In the genomic region with DNA sequence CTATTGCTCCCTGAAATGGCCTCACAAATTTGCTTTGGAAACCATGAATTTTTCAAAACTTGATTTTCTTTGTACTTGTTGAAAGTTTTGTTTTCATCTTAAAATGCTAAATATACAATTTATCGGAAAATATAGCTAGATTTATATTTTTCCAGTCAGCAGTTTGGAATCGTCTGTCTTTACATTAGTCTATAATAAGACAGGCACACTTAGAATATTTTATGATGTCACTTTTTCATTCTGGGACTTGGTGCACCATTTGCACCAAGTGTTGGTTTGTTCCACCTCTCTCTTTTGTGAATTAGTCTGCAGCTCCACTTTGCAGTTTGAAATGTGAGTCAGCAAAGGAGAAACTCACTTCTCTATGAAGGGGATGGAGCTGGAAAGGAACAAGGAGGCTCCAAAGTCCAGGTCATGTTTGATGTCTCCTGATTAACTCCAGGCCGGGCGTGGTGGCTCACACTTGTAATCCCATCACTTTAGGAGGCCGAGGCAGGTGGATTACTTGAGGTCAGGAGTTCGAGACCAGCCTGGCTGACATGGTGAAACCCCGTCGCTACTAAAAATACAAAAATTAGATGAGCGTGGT, we compare ENCODE assay signal across 23 cellular contexts.
DNase-seq lines count a peak whose midpoint lies in the region; ATAC-seq and TF ChIP-seq lines count a peak whose summit lies in the region.
"Had no signal": no experiment of that assay in that cellular context is flagged by ENCODE, and none has a peak within 500 bp of the region (broad histone marks: within the 10 kb centered on the region; RNA-seq: fewer than 3 reads in every experiment).

No MANE protein-coding gene starts in this region.

- peak; percentile 25 for DNase-seq in DMS53 (lab: John Stamatoyannopoulos, UW)
- DNase-seq in DMS53 treated with DMSO at 0.1 percent for 48 hours (lab: John Stamatoyannopoulos, UW; ENCODE audit: unreplicated experiment) = no peak
- DNase-seq in dorsolateral prefrontal cortex = no peak
- DNase-seq in ureter (ENCODE audit: low spot score) = peak; percentile 8
- no peak for DNase-seq in NCI-H2171 treated with DMSO at 0.1 percent for 48 hours (lab: John Stamatoyannopoulos, UW)
- no peak for DNase-seq in activated CD8-positive, alpha-beta memory T cell treated with anti-CD3 and anti-CD28 coated beads, Interleukin-2, amount 10 ng/mL, durations not matched to agents 7 days and 5 days
- DNase-seq: activated CD4-positive, alpha-beta T cell treated with anti-CD3 and anti-CD28 coated beads for 4 hours; activated naive CD8-positive, alpha-beta T cell treated with anti-CD3 and anti-CD28 coated beads, Interleukin-2, amount 10 ng/mL, durations not matched to agents 7 days and 5 days; cortex of kidney; EL; H7; immature natural killer cell; Kasumi-1; NCI-H1417; NCI-H526 treated with DMSO at 0.1 percent for 48 hours; right lobe of liver; SW 1271 had no signal

- peak overlapping the region in 57 of 59 donors; percentile 84 to 99 (median 96) for H3K27ac ChIP-seq in dorsolateral prefrontal cortex
- H3K27ac ChIP-seq: 22Rv1 had no signal

- ATAC-seq in GM18858 (IDR thresholded peaks at IDR 0.05; ENCODE audit: unreplicated experiment) = no peak
- no peak for ATAC-seq in activated CD8-positive, alpha-beta memory T cell treated with anti-CD3 and anti-CD28 coated beads, Interleukin-2, amount 10 ng/mL, durations not matched to agents 7 days and 5 days

- intact Hi-C loops in dorsolateral prefrontal cortex (cut with DNase I) = loop anchor here (2.0 to 10.0 kb wide), 4 partner anchors 51 to 65 kb away; a partner anchor contains a TSS

- no peaks in the 10 kb centered on the region for H3K27me3 ChIP-seq in dorsolateral prefrontal cortex
- H3K27me3 ChIP-seq: right lobe of liver, tibial nerve had no signal

- no peaks in the 10 kb centered on the region for H3K27me3 Mint-ChIP-seq in nephron (ENCODE audit: low read depth)
- H3K27me3 Mint-ChIP-seq in activated CD8-positive, alpha-beta memory T cell treated with anti-CD3 and anti-CD28 coated beads, Interleukin-2, amount 10 ng/mL, durations not matched to agents 7 days and 5 days = no peaks in the 10 kb centered on the region

- H3K36me3 Mint-ChIP-seq in nephron (ENCODE audit: low read depth) = no peaks in the 10 kb centered on the region
- no peaks in the 10 kb centered on the region for H3K36me3 Mint-ChIP-seq in activated CD8-positive, alpha-beta memory T cell treated with anti-CD3 and anti-CD28 coated beads, Interleukin-2, amount 10 ng/mL, durations not matched to agents 7 days and 5 days
- H3K36me3 Mint-ChIP-seq: activated naive CD8-positive, alpha-beta T cell treated with anti-CD3 and anti-CD28 coated beads, Interleukin-2, amount 10 ng/mL, durations not matched to agents 7 days and 5 days; brain; immature natural killer cell had no signal

- CTCF ChIA-PET in activated CD8-positive, alpha-beta memory T cell treated with anti-CD3 and anti-CD28 coated beads, Interleukin-2, amount 10 ng/mL, durations not matched to agents 7 days and 5 days (lab: Charles Lee) = interaction anchor here (0.9 kb wide), 1 partner anchor 11 kb away, joined by 3 read pairs; no protein-coding TSS in a partner anchor

- H3K9me3 Mint-ChIP-seq in nephron = no peaks in the 10 kb centered on the region
- H3K9me3 Mint-ChIP-seq in activated CD8-positive, alpha-beta memory T cell treated with anti-CD3 and anti-CD28 coated beads, Interleukin-2, amount 10 ng/mL, durations not matched to agents 7 days and 5 days (ENCODE audit: low read depth) = no peaks in the 10 kb centered on the region
- H3K9me3 Mint-ChIP-seq: activated naive CD8-positive, alpha-beta T cell treated with anti-CD3 and anti-CD28 coated beads, Interleukin-2, amount 10 ng/mL, durations not matched to agents 7 days and 5 days; activated T-helper 2 cell treated with anti-CD3 and anti-CD28 coated beads, Interferon-gamma antibody, Interleukin-2, Interleukin-4, amounts not matched to agents 10 μg/mL and 5 μg/mL and 100 μg/mL, durations not matched to agents 14 hours and 24 hours and 36 hours; brain; immature natural killer cell had no signal

- H3K4me3 ChIP-seq in dorsolateral prefrontal cortex = peak overlapping the region in 2 of 59 donors; percentile 37 to 48
- H3K4me3 ChIP-seq: right lobe of liver, tibial nerve had no signal

- TF ChIP-seq CTCF in dorsolateral prefrontal cortex (IDR thresholded peaks at IDR 0.05 in 54 of 56, conservative IDR thresholded peaks at IDR 0.05 in 2 of 56; ENCODE audit: low read depth in 1 of 56, partially characterized antibody in 56 of 56) = no peak
- no peak for TF ChIP-seq CTCF in nephron (IDR thresholded peaks at IDR 0.05; ENCODE audit: unreplicated experiment in 3 of 3)

- peak overlapping the region in 2 of 3 experiments; percentile 34 to 63 for H3K4me3 Mint-ChIP-seq in nephron
- no peak overlapping the region for H3K4me3 Mint-ChIP-seq in activated CD8-positive, alpha-beta memory T cell treated with anti-CD3 and anti-CD28 coated beads, Interleukin-2, amount 10 ng/mL, durations not matched to agents 7 days and 5 days
- H3K4me3 Mint-ChIP-seq: activated naive CD8-positive, alpha-beta T cell treated with anti-CD3 and anti-CD28 coated beads, Interleukin-2, amount 10 ng/mL, durations not matched to agents 7 days and 5 days; brain; immature natural killer cell had no signal

- H3K27ac Mint-ChIP-seq in nephron = peak overlapping the region in 1 of 3 experiments; percentile 85
- no peak overlapping the region for H3K27ac Mint-ChIP-seq in activated CD8-positive, alpha-beta memory T cell treated with anti-CD3 and anti-CD28 coated beads, Interleukin-2, amount 10 ng/mL, durations not matched to agents 7 days and 5 days
- H3K27ac Mint-ChIP-seq: activated naive CD8-positive, alpha-beta T cell treated with anti-CD3 and anti-CD28 coated beads, Interleukin-2, amount 10 ng/mL, durations not matched to agents 7 days and 5 days; activated T-helper 2 cell treated with anti-CD3 and anti-CD28 coated beads, Interferon-gamma antibody, Interleukin-2, Interleukin-4, amounts not matched to agents 10 μg/mL and 5 μg/mL and 100 μg/mL, durations not matched to agents 14 hours and 24 hours and 36 hours; immature natural killer cell had no signal

- H3K4me1 Mint-ChIP-seq in nephron = peaks cover 77% of the 10 kb centered on the region
- peaks cover 2% of the 10 kb centered on the region for H3K4me1 Mint-ChIP-seq in activated CD8-positive, alpha-beta memory T cell treated with anti-CD3 and anti-CD28 coated beads, Interleukin-2, amount 10 ng/mL, durations not matched to agents 7 days and 5 days
- H3K4me1 Mint-ChIP-seq: activated naive CD8-positive, alpha-beta T cell treated with anti-CD3 and anti-CD28 coated beads, Interleukin-2, amount 10 ng/mL, durations not matched to agents 7 days and 5 days; immature natural killer cell had no signal

Comparison
In these comparisons a context has a peak if more than half of its experiments do, and no peak if none do; other contexts are left out.
1. DNase-seq: peak in DMS53 (single experiment) and ureter (single experiment); none in DMS53 treated with DMSO at 0.1 percent for 48 hours (single experiment), dorsolateral prefrontal cortex (0 of 10), NCI-H2171 treated with DMSO at 0.1 percent for 48 hours (single experiment) and activated CD8-positive, alpha-beta memory T cell treated with anti-CD3 and anti-CD28 coated beads, Interleukin-2, amount 10 ng/mL, durations not matched to agents 7 days and 5 days (single experiment).